In genomic region chrX:68498508-68499379, GRCh38 we compare ENCODE assay signal across 1 cellular context.
TF ChIP-seq lines count a peak whose summit lies in the region.

Gene YIPF6 (plus strand): TSS chrX:68499051. CDS start chrX:68499067, 16 bp downstream.

TF ChIP-seq in GM12878, 131 proteins besides CTCF, POLR2A, EP300 and RAD21 (continued from another document and continues in another):
- TF ChIP-seq POLR2AphosphoS5 (IDR thresholded peaks at IDR 0.05; ENCODE audit: low read length) (peak; percentile 88), PML (IDR thresholded peaks at IDR 0.05; ENCODE audit: low read length) (peak; percentile 91), YBX1 (IDR thresholded peaks at IDR 0.05) (no peak), SMC3 (IDR thresholded peaks at IDR 0.05; ENCODE audit: borderline replicate concordance, low read length) (no peak), ZNF207 (IDR thresholded peaks at IDR 0.05; ENCODE audit: borderline replicate concordance) (no peak), MTA2 (IDR thresholded peaks at IDR 0.05; ENCODE audit: low read depth) (no peak), MAX (IDR thresholded peaks at IDR 0.05; ENCODE audit: low read depth, low read length) (no peak), EZH2 (IDR thresholded peaks at IDR 0.05; ENCODE audit: borderline replicate concordance, control insufficient read depth, low read depth, low read length) (no peak), RAD51 (IDR thresholded peaks at IDR 0.05) (no peak), PKNOX1 (IDR thresholded peaks at IDR 0.05) (no peak), RB1 (IDR thresholded peaks at IDR 0.05; ENCODE audit: borderline replicate concordance) (peak; percentile 45; the same call in 1 of the 2 replicates), MXI1 (IDR thresholded peaks at IDR 0.05; ENCODE audit: low read depth, low read length) (no peak), PAX8 (IDR thresholded peaks at IDR 0.05) (no peak), ATF3 (IDR thresholded peaks at IDR 0.05; ENCODE audit: borderline replicate concordance, extremely low read depth, low read depth, low read length) (no peak), SP1 (IDR thresholded peaks at IDR 0.05; ENCODE audit: low read depth, low read length) (no peak), GATAD2B (conservative IDR thresholded peaks at IDR 0.05; ENCODE audit: low read depth) (no peak; the same call in 1 of the 2 replicates), NR2F1 (conservative IDR thresholded peaks at IDR 0.05) (peak; percentile 42), BACH1 (IDR thresholded peaks at IDR 0.05; ENCODE audit: borderline replicate concordance) (no peak), HCFC1 (IDR thresholded peaks at IDR 0.05; ENCODE audit: low read length) (no peak), CBX5 (IDR thresholded peaks at IDR 0.05; ENCODE audit: low read depth) (0 out of 2 replicates have a peak, but pooled peaks have one; percentile 35), RELB (IDR thresholded peaks at IDR 0.05; ENCODE audit: low read depth) (peak; percentile 54; the same call in 1 of the 2 replicates), SKIL (IDR thresholded peaks at IDR 0.05; ENCODE audit: low read depth, poor library complexity, severe bottlenecking) (no peak), CEBPB (IDR thresholded peaks at IDR 0.05; ENCODE audit: borderline replicate concordance in 1 of 2, low read depth in 2 of 2, low read length in 2 of 2) (no peak), FOXM1 (IDR thresholded peaks at IDR 0.05; ENCODE audit: low read depth, low read length) (no peak), RFX5 (IDR thresholded peaks at IDR 0.05; ENCODE audit: low read depth, low read length) (no peak), ZNF622 (IDR thresholded peaks at IDR 0.05) (no peak), RELA (IDR thresholded peaks at IDR 0.05; ENCODE audit: borderline replicate concordance, partially characterized antibody) (no peak), CHD4 (IDR thresholded peaks at IDR 0.05) (no peak), SPI1 (IDR thresholded peaks at IDR 0.05; ENCODE audit: borderline replicate concordance, insufficient read depth, low read depth, low read length) (no peak), EGR1 (IDR thresholded peaks at IDR 0.05; ENCODE audit: borderline replicate concordance in 1 of 2, low read depth in 2 of 2, low read length in 2 of 2) (no peak), SIN3A (IDR thresholded peaks at IDR 0.05; ENCODE audit: low read depth, low read length) (no peak), ASH2L (IDR thresholded peaks at IDR 0.05; ENCODE audit: borderline replicate concordance, low read depth) (no peak), CREM (IDR thresholded peaks at IDR 0.05; ENCODE audit: low read depth) (peak; percentile 97), ZNF24 (IDR thresholded peaks at IDR 0.05) (no peak), POU2F2 (IDR thresholded peaks at IDR 0.05; ENCODE audit: borderline replicate concordance, low read depth, low read length) (peak; percentile 40; the same call in 1 of the 3 replicates), HDAC2 (IDR thresholded peaks at IDR 0.05) (no peak), SMAD5 (IDR thresholded peaks at IDR 0.05; ENCODE audit: low read depth) (peak; percentile 86; the same call in 1 of the 2 replicates), HDAC6 (IDR thresholded peaks at IDR 0.05; ENCODE audit: unreplicated experiment) (no peak), FOXK2 (IDR thresholded peaks at IDR 0.05) (no peak), MYC (IDR thresholded peaks at IDR 0.05; ENCODE audit: insufficient read depth, insufficient read length, insufficient replicate concordance, low read length, severe bottlenecking) (no peak), NR2C2 (IDR thresholded peaks at IDR 0.05; ENCODE audit: borderline replicate concordance, control insufficient read depth, insufficient read length, low read depth) (no peak), CREB1 (IDR thresholded peaks at IDR 0.05; ENCODE audit: low read depth) (peak; percentile 97), ESRRA (IDR thresholded peaks at IDR 0.05; ENCODE audit: low read length) (no peak), NR2C1 (IDR thresholded peaks at IDR 0.05) (peak; percentile 67), SIX5 (IDR thresholded peaks at IDR 0.05; ENCODE audit: low read depth, low read length, severe bottlenecking) (no peak), IKZF2 (IDR thresholded peaks at IDR 0.05) (no peak), SUPT20H (IDR thresholded peaks at IDR 0.05; ENCODE audit: borderline replicate concordance, control insufficient read depth, low read depth, low read length) (no peak), ZNF384 (IDR thresholded peaks at IDR 0.05; ENCODE audit: borderline replicate concordance, low read depth, low read length) (no peak)
- TF ChIP-seq, protein P1, sequence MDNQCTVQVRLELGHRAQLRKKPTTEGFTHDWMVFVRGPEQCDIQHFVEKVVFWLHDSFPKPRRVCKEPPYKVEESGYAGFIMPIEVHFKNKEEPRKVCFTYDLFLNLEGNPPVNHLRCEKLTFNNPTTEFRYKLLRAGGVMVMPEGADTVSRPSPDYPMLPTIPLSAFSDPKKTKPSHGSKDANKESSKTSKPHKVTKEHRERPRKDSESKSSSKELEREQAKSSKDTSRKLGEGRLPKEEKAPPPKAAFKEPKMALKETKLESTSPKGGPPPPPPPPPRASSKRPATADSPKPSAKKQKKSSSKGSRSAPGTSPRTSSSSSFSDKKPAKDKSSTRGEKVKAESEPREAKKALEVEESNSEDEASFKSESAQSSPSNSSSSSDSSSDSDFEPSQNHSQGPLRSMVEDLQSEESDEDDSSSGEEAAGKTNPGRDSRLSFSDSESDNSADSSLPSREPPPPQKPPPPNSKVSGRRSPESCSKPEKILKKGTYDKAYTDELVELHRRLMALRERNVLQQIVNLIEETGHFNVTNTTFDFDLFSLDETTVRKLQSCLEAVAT (IDR thresholded peaks at IDR 0.05): no peak
- TF ChIP-seq, protein P2, sequence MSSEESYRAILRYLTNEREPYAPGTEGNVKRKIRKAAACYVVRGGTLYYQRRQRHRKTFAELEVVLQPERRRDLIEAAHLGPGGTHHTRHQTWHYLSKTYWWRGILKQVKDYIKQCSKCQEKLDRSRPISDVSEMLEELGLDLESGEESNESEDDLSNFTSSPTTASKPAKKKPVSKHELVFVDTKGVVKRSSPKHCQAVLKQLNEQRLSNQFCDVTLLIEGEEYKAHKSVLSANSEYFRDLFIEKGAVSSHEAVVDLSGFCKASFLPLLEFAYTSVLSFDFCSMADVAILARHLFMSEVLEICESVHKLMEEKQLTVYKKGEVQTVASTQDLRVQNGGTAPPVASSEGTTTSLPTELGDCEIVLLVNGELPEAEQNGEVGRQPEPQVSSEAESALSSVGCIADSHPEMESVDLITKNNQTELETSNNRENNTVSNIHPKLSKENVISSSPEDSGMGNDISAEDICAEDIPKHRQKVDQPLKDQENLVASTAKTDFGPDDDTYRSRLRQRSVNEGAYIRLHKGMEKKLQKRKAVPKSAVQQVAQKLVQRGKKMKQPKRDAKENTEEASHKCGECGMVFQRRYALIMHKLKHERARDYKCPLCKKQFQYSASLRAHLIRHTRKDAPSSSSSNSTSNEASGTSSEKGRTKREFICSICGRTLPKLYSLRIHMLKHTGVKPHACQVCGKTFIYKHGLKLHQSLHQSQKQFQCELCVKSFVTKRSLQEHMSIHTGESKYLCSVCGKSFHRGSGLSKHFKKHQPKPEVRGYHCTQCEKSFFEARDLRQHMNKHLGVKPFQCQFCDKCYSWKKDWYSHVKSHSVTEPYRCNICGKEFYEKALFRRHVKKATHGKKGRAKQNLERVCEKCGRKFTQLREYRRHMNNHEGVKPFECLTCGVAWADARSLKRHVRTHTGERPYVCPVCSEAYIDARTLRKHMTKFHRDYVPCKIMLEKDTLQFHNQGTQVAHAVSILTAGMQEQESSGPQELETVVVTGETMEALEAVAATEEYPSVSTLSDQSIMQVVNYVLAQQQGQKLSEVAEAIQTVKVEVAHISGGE (CRISPR knock-in tag; IDR thresholded peaks at IDR 0.05): no peak
- TF ChIP-seq, protein P3, sequence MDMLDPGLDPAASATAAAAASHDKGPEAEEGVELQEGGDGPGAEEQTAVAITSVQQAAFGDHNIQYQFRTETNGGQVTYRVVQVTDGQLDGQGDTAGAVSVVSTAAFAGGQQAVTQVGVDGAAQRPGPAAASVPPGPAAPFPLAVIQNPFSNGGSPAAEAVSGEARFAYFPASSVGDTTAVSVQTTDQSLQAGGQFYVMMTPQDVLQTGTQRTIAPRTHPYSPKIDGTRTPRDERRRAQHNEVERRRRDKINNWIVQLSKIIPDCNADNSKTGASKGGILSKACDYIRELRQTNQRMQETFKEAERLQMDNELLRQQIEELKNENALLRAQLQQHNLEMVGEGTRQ (IDR thresholded peaks at IDR 0.05; ENCODE audit: borderline replicate concordance, low read depth, low read length): no peak; the same call in 1 of the 2 replicates
- TF ChIP-seq, protein P4, sequence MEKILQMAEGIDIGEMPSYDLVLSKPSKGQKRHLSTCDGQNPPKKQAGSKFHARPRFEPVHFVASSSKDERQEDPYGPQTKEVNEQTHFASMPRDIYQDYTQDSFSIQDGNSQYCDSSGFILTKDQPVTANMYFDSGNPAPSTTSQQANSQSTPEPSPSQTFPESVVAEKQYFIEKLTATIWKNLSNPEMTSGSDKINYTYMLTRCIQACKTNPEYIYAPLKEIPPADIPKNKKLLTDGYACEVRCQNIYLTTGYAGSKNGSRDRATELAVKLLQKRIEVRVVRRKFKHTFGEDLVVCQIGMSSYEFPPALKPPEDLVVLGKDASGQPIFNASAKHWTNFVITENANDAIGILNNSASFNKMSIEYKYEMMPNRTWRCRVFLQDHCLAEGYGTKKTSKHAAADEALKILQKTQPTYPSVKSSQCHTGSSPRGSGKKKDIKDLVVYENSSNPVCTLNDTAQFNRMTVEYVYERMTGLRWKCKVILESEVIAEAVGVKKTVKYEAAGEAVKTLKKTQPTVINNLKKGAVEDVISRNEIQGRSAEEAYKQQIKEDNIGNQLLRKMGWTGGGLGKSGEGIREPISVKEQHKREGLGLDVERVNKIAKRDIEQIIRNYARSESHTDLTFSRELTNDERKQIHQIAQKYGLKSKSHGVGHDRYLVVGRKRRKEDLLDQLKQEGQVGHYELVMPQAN (conservative IDR thresholded peaks at IDR 0.05): no peak
- TF ChIP-seq, protein P5, sequence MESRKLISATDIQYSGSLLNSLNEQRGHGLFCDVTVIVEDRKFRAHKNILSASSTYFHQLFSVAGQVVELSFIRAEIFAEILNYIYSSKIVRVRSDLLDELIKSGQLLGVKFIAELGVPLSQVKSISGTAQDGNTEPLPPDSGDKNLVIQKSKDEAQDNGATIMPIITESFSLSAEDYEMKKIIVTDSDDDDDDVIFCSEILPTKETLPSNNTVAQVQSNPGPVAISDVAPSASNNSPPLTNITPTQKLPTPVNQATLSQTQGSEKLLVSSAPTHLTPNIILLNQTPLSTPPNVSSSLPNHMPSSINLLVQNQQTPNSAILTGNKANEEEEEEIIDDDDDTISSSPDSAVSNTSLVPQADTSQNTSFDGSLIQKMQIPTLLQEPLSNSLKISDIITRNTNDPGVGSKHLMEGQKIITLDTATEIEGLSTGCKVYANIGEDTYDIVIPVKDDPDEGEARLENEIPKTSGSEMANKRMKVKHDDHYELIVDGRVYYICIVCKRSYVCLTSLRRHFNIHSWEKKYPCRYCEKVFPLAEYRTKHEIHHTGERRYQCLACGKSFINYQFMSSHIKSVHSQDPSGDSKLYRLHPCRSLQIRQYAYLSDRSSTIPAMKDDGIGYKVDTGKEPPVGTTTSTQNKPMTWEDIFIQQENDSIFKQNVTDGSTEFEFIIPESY (IDR thresholded peaks at IDR 0.05): no peak
- TF ChIP-seq, protein P6, sequence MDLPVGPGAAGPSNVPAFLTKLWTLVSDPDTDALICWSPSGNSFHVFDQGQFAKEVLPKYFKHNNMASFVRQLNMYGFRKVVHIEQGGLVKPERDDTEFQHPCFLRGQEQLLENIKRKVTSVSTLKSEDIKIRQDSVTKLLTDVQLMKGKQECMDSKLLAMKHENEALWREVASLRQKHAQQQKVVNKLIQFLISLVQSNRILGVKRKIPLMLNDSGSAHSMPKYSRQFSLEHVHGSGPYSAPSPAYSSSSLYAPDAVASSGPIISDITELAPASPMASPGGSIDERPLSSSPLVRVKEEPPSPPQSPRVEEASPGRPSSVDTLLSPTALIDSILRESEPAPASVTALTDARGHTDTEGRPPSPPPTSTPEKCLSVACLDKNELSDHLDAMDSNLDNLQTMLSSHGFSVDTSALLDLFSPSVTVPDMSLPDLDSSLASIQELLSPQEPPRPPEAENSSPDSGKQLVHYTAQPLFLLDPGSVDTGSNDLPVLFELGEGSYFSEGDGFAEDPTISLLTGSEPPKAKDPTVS (IDR thresholded peaks at IDR 0.05; ENCODE audit: low read depth, low read length): no peak
